10 cellular contexts compared by ENCODE assay signal in the genomic region with DNA sequence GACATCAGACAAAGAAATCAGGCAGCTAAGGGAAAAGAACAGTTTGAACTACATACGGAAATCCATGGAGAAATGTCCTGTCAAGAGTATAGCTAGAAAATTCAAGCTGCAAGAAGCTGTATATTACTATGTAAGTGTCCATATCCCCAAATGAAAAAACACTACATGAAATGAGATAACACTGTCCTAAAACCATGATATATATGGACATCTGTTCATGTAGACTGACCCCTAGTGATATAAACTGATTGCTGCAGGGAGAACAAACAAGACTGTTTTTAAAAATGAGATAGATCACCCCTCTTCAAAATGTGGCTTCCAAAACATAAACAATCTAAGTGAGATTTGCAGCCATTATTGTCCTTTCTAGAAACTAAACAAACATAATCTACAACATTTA.
DNase-seq lines count a peak whose midpoint lies in the region; ATAC-seq, FAIRE-seq and TF ChIP-seq lines count a peak whose summit lies in the region.
"Had no signal": no experiment of that assay in that cellular context is flagged by ENCODE, and none has a peak within 500 bp of the region (broad histone marks: within the 10 kb centered on the region; RNA-seq: fewer than 3 reads in every experiment).

No MANE protein-coding gene starts in this region.

- no peak overlapping the region for H2AFZ ChIP-seq in HCT116 (ENCODE audit: low read depth, low read length, poor library complexity, severe bottlenecking)
- no peak overlapping the region for H2AFZ ChIP-seq in keratinocyte (ENCODE audit: control insufficient read depth, low read length)

- H3K36me3 Mint-ChIP-seq in activated naive CD4-positive, alpha-beta T cell treated with anti-CD3 and anti-CD28 coated beads, Interleukin-2, amount 50 U/mL, for 72 hours: no peaks in the 10 kb centered on the region
- H3K36me3 Mint-ChIP-seq: memory B cell had no signal

- no peak overlapping the region for H3K4me3 ChIP-seq in HCT116 (replicated peaks in 1 of 2; ENCODE audit: low read depth in 1 of 2, low read length in 2 of 2)
- no peak overlapping the region for H3K4me3 ChIP-seq in keratinocyte (ENCODE audit: control insufficient read depth in 2 of 3, extremely low read depth in 1 of 3, insufficient read depth in 2 of 3, low read depth in 1 of 3, low read length in 3 of 3)
- no peak overlapping the region for H3K4me3 ChIP-seq in prostate gland

- TF ChIP-seq RAD21 in HCT116 (IDR thresholded peaks at IDR 0.05; ENCODE audit: low read depth): no peak

- no TSS peak for BruUV-seq in HCT116 (replicated peaks; lab: Mats Ljungman, UMichigan)

- no peaks in the 10 kb centered on the region for H3K79me2 ChIP-seq in HCT116 (ENCODE audit: insufficient read depth, low read length)
- H3K79me2 ChIP-seq in keratinocyte (ENCODE audit: control insufficient read depth, insufficient read depth, low read length): no peaks in the 10 kb centered on the region

- intact Hi-C loops in HCT116 (cut with micrococcal nuclease) (loop anchor here (5.0 kb wide), 1 partner anchor 1876 kb away; no protein-coding TSS in a partner anchor), prostate gland (cut with DNase I) (loop anchor here (5.0 to 10.0 kb wide), 2 partner anchors 988 to 1891 kb away; a partner anchor contains a TSS)

- CTCF ChIA-PET in HCT116 (lab: Charles Lee): no interaction called here

- H3K9me3 Mint-ChIP-seq in activated naive CD4-positive, alpha-beta T cell treated with anti-CD3 and anti-CD28 coated beads, Interleukin-2, amount 50 U/mL, for 72 hours: peaks cover 0 to 3% of the 10 kb centered on the region in 2 donors
- H3K9me3 Mint-ChIP-seq: memory B cell had no signal

- H3K27me3 ChIP-seq in HCT116 (ENCODE audit: insufficient read depth, low read length) (no peaks in the 10 kb centered on the region), keratinocyte (ENCODE audit: control insufficient read depth, extremely low read depth, insufficient read depth, low read length) (no peaks in the 10 kb centered on the region), prostate gland (replicated peaks; ENCODE audit: insufficient read depth) (no peaks in the 10 kb centered on the region)

- ATAC-seq in HCT116 (no peak), HG03175 (IDR thresholded peaks at IDR 0.05; ENCODE audit: unreplicated experiment) (no peak)
- ATAC-seq in activated naive CD4-positive, alpha-beta T cell treated with anti-CD3 and anti-CD28 coated beads, Interleukin-2, amount 50 U/mL, for 72 hours: no peak

- H3K27ac ChIP-seq in HCT116 (ENCODE audit: low read depth, low read length) (no peak overlapping the region), keratinocyte (ENCODE audit: control insufficient read depth, insufficient read depth, low read length) (no peak overlapping the region), prostate gland (no peak overlapping the region)

- dilution Hi-C loops in keratinocyte (cut with MboI; ENCODE audit: extremely low pct_ligation_motif_present, low sequenced_read_pairs): no loop called here

- no peak overlapping the region for H3K27ac Mint-ChIP-seq in activated naive CD4-positive, alpha-beta T cell treated with anti-CD3 and anti-CD28 coated beads, Interleukin-2, amount 50 U/mL, for 72 hours
- H3K27ac Mint-ChIP-seq: memory B cell had no signal

- WGBS in prostate gland: 90% methylated on average over 1 of the region's 1 CpG

- RAD21 ChIA-PET in HCT116 (lab: Charles Lee; ENCODE audit: low non-redundant PET in 1 of 2, low total read pairs in 2 of 2, uncharacterized antibody in 2 of 2, unreplicated experiment in 2 of 2): no interaction called here

- no peaks in the 10 kb centered on the region for H3K9me1 ChIP-seq in keratinocyte (ENCODE audit: control insufficient read depth, extremely low read depth, insufficient read depth, low read length)

- no peaks in the 10 kb centered on the region for H3K4me1 ChIP-seq in HCT116 (ENCODE audit: control insufficient read depth in 1 of 2, insufficient read depth in 2 of 2, low read length in 2 of 2)
- no peaks in the 10 kb centered on the region for H3K4me1 ChIP-seq in keratinocyte (ENCODE audit: control insufficient read depth, extremely low read depth, insufficient read depth, low read length)
- no peaks in the 10 kb centered on the region for H3K4me1 ChIP-seq in prostate gland (replicated peaks)

- FAIRE-seq in keratinocyte (lab: Jason Lieb, UNC): no peak
- no peak for FAIRE-seq in RCC 7860 (lab: Jason Lieb, UNC)

- no peaks in the 10 kb centered on the region for H3K9me2 ChIP-seq in HCT116 (ENCODE audit: insufficient read depth)

- TF ChIP-seq CTCF in AG09319 (IDR thresholded peaks at IDR 0.05; ENCODE audit: low read depth, low read length) (peak; percentile 52), HCT116 (IDR thresholded peaks at IDR 0.05 in 2 of 3, conservative IDR thresholded peaks at IDR 0.05 in 1 of 3; ENCODE audit: borderline replicate concordance in 1 of 3, insufficient read depth in 1 of 3, low read depth in 2 of 3, low read length in 2 of 3) (peak in 2 of 3 experiments; percentile 23 to 42; a peak in 3 of 6 replicates), keratinocyte (optimal IDR thresholded peaks at IDR 0.05 in 1 of 3, IDR thresholded peaks at IDR 0.05 in 1 of 3, conservative IDR thresholded peaks at IDR 0.05 in 1 of 3; ENCODE audit: extremely low read depth in 1 of 3, insufficient read depth in 2 of 3, low read length in 3 of 3) (peak in 2 of 3 experiments; percentile 27 to 30), prostate gland (IDR thresholded peaks at IDR 0.05) (peak in 2 of 4 experiments; percentile 37 to 53)

- H3K9me3 ChIP-seq in HCT116 (ENCODE audit: control insufficient read depth in 1 of 2, insufficient read depth in 1 of 2, low read depth in 1 of 2, low read length in 2 of 2) (0 out of 4 replicates have a peak, but pooled peaks cover 3 to 6% of the 10 kb centered on the region in 2 experiments), keratinocyte (ENCODE audit: control insufficient read depth, low read depth, low read length) (no peaks in the 10 kb centered on the region), prostate gland (no peaks in the 10 kb centered on the region)

- DNase-seq in AG09319 (ENCODE audit: extremely low read depth, low read depth) (no peak), HCT116 (ENCODE audit: low read depth, low spot score) (no peak), SK-N-DZ (ENCODE audit: low spot score) (peak; percentile 3), keratinocyte (ENCODE audit: low read depth, low spot score) (no peak), prostate gland (ENCODE audit: low spot score) (no peak), RCC 7860 (ENCODE audit: low spot score) (no peak)
- DNase-seq in activated naive CD4-positive, alpha-beta T cell treated with anti-CD3 and anti-CD28 coated beads, Interleukin-2, amount 50 U/mL, for 72 hours (ENCODE audit: low spot score in 2 of 2): no peak
- DNase-seq: activated CD4-positive, CD25-positive, alpha-beta regulatory T cell had no signal

- H3K9ac ChIP-seq in HCT116 (ENCODE audit: low read length): no peak overlapping the region
- H3K9ac ChIP-seq in keratinocyte (ENCODE audit: control insufficient read depth, extremely low read depth, insufficient read depth, low read length): no peak overlapping the region

- TF ChIP-seq POLR2A in HCT116 (IDR thresholded peaks at IDR 0.05; ENCODE audit: borderline replicate concordance, extremely low read depth, insufficient read depth, insufficient read length) (no peak), prostate gland (IDR thresholded peaks at IDR 0.05) (no peak)

- H4K20me1 ChIP-seq in HCT116 (ENCODE audit: insufficient read depth) (no peaks in the 10 kb centered on the region), keratinocyte (ENCODE audit: control insufficient read depth, extremely low read depth, insufficient read depth, low read length) (no peaks in the 10 kb centered on the region)

- POLR2A ChIA-PET in HCT116 (lab: Charles Lee): no interaction called here

- no peaks in the 10 kb centered on the region for H3K36me3 ChIP-seq in HCT116 (ENCODE audit: control insufficient read depth in 1 of 2, insufficient read depth in 2 of 2, low read length in 2 of 2)
- H3K36me3 ChIP-seq in keratinocyte (ENCODE audit: control insufficient read depth in 2 of 2, extremely low read depth in 1 of 2, insufficient read depth in 2 of 2, low read length in 2 of 2): no peaks in the 10 kb centered on the region
- no peaks in the 10 kb centered on the region for H3K36me3 ChIP-seq in prostate gland

- H3K4me2 ChIP-seq in HCT116 (ENCODE audit: low read length): no peak overlapping the region
- H3K4me2 ChIP-seq in keratinocyte (ENCODE audit: control insufficient read depth, extremely low read depth, insufficient read depth, low read depth, low read length): no peak overlapping the region

TF ChIP-seq in HCT116, 20 proteins besides CTCF, POLR2A, EP300 and RAD21 (continues in another document):
- no peak for TF ChIP-seq ELF1 (IDR thresholded peaks at IDR 0.05; ENCODE audit: borderline replicate concordance, low read depth)
- TF ChIP-seq CEBPB (IDR thresholded peaks at IDR 0.05; ENCODE audit: low read depth): no peak
- no peak for TF ChIP-seq EGR1 (IDR thresholded peaks at IDR 0.05; ENCODE audit: low read depth)
- TF ChIP-seq, protein P1, sequence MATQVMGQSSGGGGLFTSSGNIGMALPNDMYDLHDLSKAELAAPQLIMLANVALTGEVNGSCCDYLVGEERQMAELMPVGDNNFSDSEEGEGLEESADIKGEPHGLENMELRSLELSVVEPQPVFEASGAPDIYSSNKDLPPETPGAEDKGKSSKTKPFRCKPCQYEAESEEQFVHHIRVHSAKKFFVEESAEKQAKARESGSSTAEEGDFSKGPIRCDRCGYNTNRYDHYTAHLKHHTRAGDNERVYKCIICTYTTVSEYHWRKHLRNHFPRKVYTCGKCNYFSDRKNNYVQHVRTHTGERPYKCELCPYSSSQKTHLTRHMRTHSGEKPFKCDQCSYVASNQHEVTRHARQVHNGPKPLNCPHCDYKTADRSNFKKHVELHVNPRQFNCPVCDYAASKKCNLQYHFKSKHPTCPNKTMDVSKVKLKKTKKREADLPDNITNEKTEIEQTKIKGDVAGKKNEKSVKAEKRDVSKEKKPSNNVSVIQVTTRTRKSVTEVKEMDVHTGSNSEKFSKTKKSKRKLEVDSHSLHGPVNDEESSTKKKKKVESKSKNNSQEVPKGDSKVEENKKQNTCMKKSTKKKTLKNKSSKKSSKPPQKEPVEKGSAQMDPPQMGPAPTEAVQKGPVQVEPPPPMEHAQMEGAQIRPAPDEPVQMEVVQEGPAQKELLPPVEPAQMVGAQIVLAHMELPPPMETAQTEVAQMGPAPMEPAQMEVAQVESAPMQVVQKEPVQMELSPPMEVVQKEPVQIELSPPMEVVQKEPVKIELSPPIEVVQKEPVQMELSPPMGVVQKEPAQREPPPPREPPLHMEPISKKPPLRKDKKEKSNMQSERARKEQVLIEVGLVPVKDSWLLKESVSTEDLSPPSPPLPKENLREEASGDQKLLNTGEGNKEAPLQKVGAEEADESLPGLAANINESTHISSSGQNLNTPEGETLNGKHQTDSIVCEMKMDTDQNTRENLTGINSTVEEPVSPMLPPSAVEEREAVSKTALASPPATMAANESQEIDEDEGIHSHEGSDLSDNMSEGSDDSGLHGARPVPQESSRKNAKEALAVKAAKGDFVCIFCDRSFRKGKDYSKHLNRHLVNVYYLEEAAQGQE (IDR thresholded peaks at IDR 0.05; ENCODE audit: low read depth): no peak
- TF ChIP-seq EZH2 (IDR thresholded peaks at IDR 0.05): no peak
- TF ChIP-seq POLR2AphosphoS5 (IDR thresholded peaks at IDR 0.05; ENCODE audit: low read depth, low read length): no peak
- TF ChIP-seq SRF (IDR thresholded peaks at IDR 0.05; ENCODE audit: low read depth): no peak
- TF ChIP-seq SP1 (IDR thresholded peaks at IDR 0.05; ENCODE audit: low read depth): no peak
